ENCODE assay signal across 1 cellular context in genomic region chr3:47318921-47319320, GRCh38.
TF ChIP-seq lines count a peak whose summit lies in the region.

No MANE protein-coding gene starts in this region.

TF ChIP-seq in GM23338, 12 proteins besides CTCF, POLR2A, EP300 and RAD21 (continued from another document):
- TF ChIP-seq JUNB (IDR thresholded peaks at IDR 0.05; ENCODE audit: unreplicated experiment) (no peak), ZNF331 (CRISPR knock-in tag; IDR thresholded peaks at IDR 0.05; ENCODE audit: low read depth) (no peak), NANOG (IDR thresholded peaks at IDR 0.05; ENCODE audit: borderline replicate concordance) (no peak), EZH2phosphoT487 (IDR thresholded peaks at IDR 0.05; ENCODE audit: unreplicated experiment) (no peak), POLR2AphosphoS5 (IDR thresholded peaks at IDR 0.05; ENCODE audit: low read depth) (no peak), ETS1 (IDR thresholded peaks at IDR 0.05) (no peak), STAT1 (IDR thresholded peaks at IDR 0.05; ENCODE audit: unreplicated experiment) (no peak), REST (IDR thresholded peaks at IDR 0.05; ENCODE audit: unreplicated experiment) (no peak), ZNF462 (CRISPR knock-in tag; IDR thresholded peaks at IDR 0.05) (no peak)
